In genomic region chr11:12330491-12331231, GRCh38 we compare ENCODE assay signal across 8 cellular contexts. TPM values are rescaled to one million over a fixed set of nuclear protein-coding genes. Genes with fewer than 3 reads are reported as not detected.
DNase-seq lines count a peak whose midpoint lies in the region; ATAC-seq, FAIRE-seq and TF ChIP-seq lines count a peak whose summit lies in the region.

No MANE protein-coding gene starts in this region.

- TF ChIP-seq CTCF in esophagus muscularis mucosa (IDR thresholded peaks at IDR 0.05) (no peak), pancreas (IDR thresholded peaks at IDR 0.05) (no peak), nephron progenitor cell (IDR thresholded peaks at IDR 0.05) (no peak)

- TF ChIP-seq EP300 in esophagus muscularis mucosa (IDR thresholded peaks at IDR 0.05) = no peak

- in situ Hi-C loops in HAP-1 (cut with MboI; ENCODE audit: low sequenced_read_pairs) = loop anchor here (10.0 kb wide), 1 partner anchor 554 kb away; no protein-coding TSS in a partner anchor

- no peaks in the 10 kb centered on the region for H3K27me3 Mint-ChIP-seq in activated CD4-positive, alpha-beta T cell treated with anti-CD3 and anti-CD28 coated beads, Interleukin-2, amount 10 ng/mL, durations not matched to agents 7 days and 5 days
- H3K27me3 Mint-ChIP-seq in nephron progenitor cell (ENCODE audit: low read depth, poor library complexity) = peaks cover 10% of the 10 kb centered on the region

- FAIRE-seq in pancreas (lab: Jason Lieb, UNC) = no peak

- WGBS in esophagus muscularis mucosa = 64% methylated on average over 7 of the region's 7 CpGs
- 46 to 63% methylated on average over 7 of the region's 7 CpGs for WGBS in pancreas, 2 donors

- H3K4me3 ChIP-seq in HAP-1 (no peak overlapping the region), esophagus muscularis mucosa (no peak overlapping the region), pancreas (no peak overlapping the region)

- CTCF ChIA-PET in activated CD4-positive, alpha-beta T cell treated with anti-CD3 and anti-CD28 coated beads, Interleukin-2, amount 10 ng/mL, durations not matched to agents 7 days and 5 days (lab: Charles Lee) = interaction anchor here (0.6 to 2.0 kb wide), 11 partner anchors 41 to 583 kb away, joined by 3 to 7 read pairs (median 3); no protein-coding TSS in a partner anchor

- H3K4me1 ChIP-seq in HAP-1 (peaks cover 18% of the 10 kb centered on the region), esophagus muscularis mucosa (peaks cover 0 to 49% (median 46%) of the 10 kb centered on the region in 4 donors), pancreas (peaks cover 0 to 5% (median 3%) of the 10 kb centered on the region in 3 donors)

- intact Hi-C loops in esophagus muscularis mucosa (cut with DNase I) (loop anchor here (2.0 to 10.0 kb wide), 2 partner anchors 46 to 344 kb away; partner anchors contain the start of genes PARVA and TEAD1), pancreas (cut with DNase I) (no loop called here)

- H3K27ac ChIP-seq in esophagus muscularis mucosa (replicated peaks in 1 of 4) = peak overlapping the region; percentile 44 to 62 (median 54)
- H3K27ac ChIP-seq in pancreas = no peak overlapping the region

- DNase-seq in HAP-1 (ENCODE audit: low spot score in 2 of 2) (peak; percentile 73 to 74), NCI-H510A treated with DMSO at 0.1 percent for 48 hours (lab: John Stamatoyannopoulos, UW) (peak; percentile 39), esophagus muscularis mucosa (ENCODE audit: extremely low spot score) (no peak), pancreas (peak in 2 of 6 donors; percentile 21 to 28), nephron progenitor cell (no peak), OCI-M2 (lab: John Stamatoyannopoulos, UW; ENCODE audit: unreplicated experiment) (no peak)
- DNase-seq in activated CD4-positive, alpha-beta T cell treated with anti-CD3 and anti-CD28 coated beads, Interleukin-2, amount 10 ng/mL, durations not matched to agents 7 days and 5 days = no peak
- DNase-seq in activated naive CD4-positive, alpha-beta T cell treated with anti-CD3 and anti-CD28 coated beads, Interleukin-2, amount 50 U/mL, for 72 hours (ENCODE audit: low spot score in 2 of 2) = no peak

- H3K36me3 ChIP-seq in HAP-1 (replicated peaks) (no peaks in the 10 kb centered on the region), esophagus muscularis mucosa (no peaks in the 10 kb centered on the region), pancreas (no peaks in the 10 kb centered on the region)

- H3K9me3 ChIP-seq in HAP-1 (no peaks in the 10 kb centered on the region), esophagus muscularis mucosa (no peaks in the 10 kb centered on the region), pancreas (no peaks in the 10 kb centered on the region)

- H3K27me3 ChIP-seq in HAP-1 (ENCODE audit: low read depth) = no peaks in the 10 kb centered on the region
- no peaks in the 10 kb centered on the region for H3K27me3 ChIP-seq in esophagus muscularis mucosa
- H3K27me3 ChIP-seq in pancreas = no peaks in the 10 kb centered on the region

- H3K9me3 Mint-ChIP-seq in activated CD4-positive, alpha-beta T cell treated with anti-CD3 and anti-CD28 coated beads, Interleukin-2, amount 10 ng/mL, durations not matched to agents 7 days and 5 days = no peaks in the 10 kb centered on the region
- H3K9me3 Mint-ChIP-seq in nephron progenitor cell = peaks cover 1% of the 10 kb centered on the region
- H3K9me3 Mint-ChIP-seq in activated naive CD4-positive, alpha-beta T cell treated with anti-CD3 and anti-CD28 coated beads, Interleukin-2, amount 50 U/mL, for 72 hours = no peaks in the 10 kb centered on the region

- peaks cover 5% of the 10 kb centered on the region for H3K4me1 Mint-ChIP-seq in activated CD4-positive, alpha-beta T cell treated with anti-CD3 and anti-CD28 coated beads, Interleukin-2, amount 10 ng/mL, durations not matched to agents 7 days and 5 days
- peaks cover 25% of the 10 kb centered on the region for H3K4me1 Mint-ChIP-seq in nephron progenitor cell

- H3K36me3 Mint-ChIP-seq in activated CD4-positive, alpha-beta T cell treated with anti-CD3 and anti-CD28 coated beads, Interleukin-2, amount 10 ng/mL, durations not matched to agents 7 days and 5 days (ENCODE audit: low read depth) = no peaks in the 10 kb centered on the region
- no peaks in the 10 kb centered on the region for H3K36me3 Mint-ChIP-seq in nephron progenitor cell (ENCODE audit: low read depth)
- no peaks in the 10 kb centered on the region for H3K36me3 Mint-ChIP-seq in activated naive CD4-positive, alpha-beta T cell treated with anti-CD3 and anti-CD28 coated beads, Interleukin-2, amount 50 U/mL, for 72 hours

- POLR2A ChIA-PET in activated CD4-positive, alpha-beta T cell treated with anti-CD3 and anti-CD28 coated beads, Interleukin-2, amount 10 ng/mL, durations not matched to agents 7 days and 5 days (lab: Charles Lee) = no interaction called here

- no peak for TF ChIP-seq POLR2A in esophagus muscularis mucosa (IDR thresholded peaks at IDR 0.05; ENCODE audit: low read depth)

- H3K4me3 Mint-ChIP-seq in activated CD4-positive, alpha-beta T cell treated with anti-CD3 and anti-CD28 coated beads, Interleukin-2, amount 10 ng/mL, durations not matched to agents 7 days and 5 days = no peak overlapping the region
- no peak overlapping the region for H3K4me3 Mint-ChIP-seq in nephron progenitor cell

- no peak overlapping the region for H3K27ac Mint-ChIP-seq in activated CD4-positive, alpha-beta T cell treated with anti-CD3 and anti-CD28 coated beads, Interleukin-2, amount 10 ng/mL, durations not matched to agents 7 days and 5 days
- no peak overlapping the region for H3K27ac Mint-ChIP-seq in nephron progenitor cell
- H3K27ac Mint-ChIP-seq in activated naive CD4-positive, alpha-beta T cell treated with anti-CD3 and anti-CD28 coated beads, Interleukin-2, amount 50 U/mL, for 72 hours = peak overlapping the region in 1 of 2 donors; percentile 70

- peak; percentile 39 to 50 (median 44) for ATAC-seq in pancreas
- no peak for ATAC-seq in activated naive CD4-positive, alpha-beta T cell treated with anti-CD3 and anti-CD28 coated beads, Interleukin-2, amount 50 U/mL, for 72 hours

RNA-seq across cellular contexts. Expression of gene PARVA, which starts 46.7 kb away (rescaled TPM):
- total RNA-seq in esophagus muscularis mucosa (100 to 1,000 TPM; 181 to 228 (median 210) TPM), pancreas (10 to 100 TPM; 37.5 to 61.9 (median 47.6) TPM)
- 10 to 100 TPM; 12.4 to 13.5 TPM for polyA plus RNA-seq in pancreas
- total RNA-seq in activated CD4-positive, alpha-beta T cell treated with anti-CD3 and anti-CD28 coated beads, Interleukin-2, amount 10 ng/mL, durations not matched to agents 7 days and 5 days = under 1 TPM in 1 of 2 experiments, not detected in 1; 0.22 TPM
- under 1 TPM in 1 of 2 donors, not detected in 1; 0.20 TPM for total RNA-seq in activated naive CD4-positive, alpha-beta T cell treated with anti-CD3 and anti-CD28 coated beads, Interleukin-2, amount 50 U/mL, for 72 hours

Comparison
In these comparisons a context has a peak if more than half of its experiments do, and no peak if none do; other contexts are left out.
1. DNase-seq: peak in HAP-1 (2 of 2) and NCI-H510A treated with DMSO at 0.1 percent for 48 hours (single experiment); none in esophagus muscularis mucosa (single experiment), activated CD4-positive, alpha-beta T cell treated with anti-CD3 and anti-CD28 coated beads, Interleukin-2, amount 10 ng/mL, durations not matched to agents 7 days and 5 days (single experiment), nephron progenitor cell (single experiment), activated naive CD4-positive, alpha-beta T cell treated with anti-CD3 and anti-CD28 coated beads, Interleukin-2, amount 50 U/mL, for 72 hours (0 of 2) and OCI-M2 (single experiment).
2. H3K27ac ChIP-seq: peak in esophagus muscularis mucosa (4 of 4); none in pancreas (0 of 4).
3. ATAC-seq: peak in pancreas (4 of 4); none in activated naive CD4-positive, alpha-beta T cell treated with anti-CD3 and anti-CD28 coated beads, Interleukin-2, amount 50 U/mL, for 72 hours (0 of 2).
4. RNA of gene PARVA, which starts 46.7 kb away (total RNA-seq): 181 to 228 TPM in esophagus muscularis mucosa and 37.5 to 61.9 TPM in pancreas; 0.20 TPM in activated naive CD4-positive, alpha-beta T cell treated with anti-CD3 and anti-CD28 coated beads, Interleukin-2, amount 50 U/mL, for 72 hours and 0.22 TPM in activated CD4-positive, alpha-beta T cell treated with anti-CD3 and anti-CD28 coated beads, Interleukin-2, amount 10 ng/mL, durations not matched to agents 7 days and 5 days; every median in the first group is over 10 times any median in the second.